In the genomic region with DNA sequence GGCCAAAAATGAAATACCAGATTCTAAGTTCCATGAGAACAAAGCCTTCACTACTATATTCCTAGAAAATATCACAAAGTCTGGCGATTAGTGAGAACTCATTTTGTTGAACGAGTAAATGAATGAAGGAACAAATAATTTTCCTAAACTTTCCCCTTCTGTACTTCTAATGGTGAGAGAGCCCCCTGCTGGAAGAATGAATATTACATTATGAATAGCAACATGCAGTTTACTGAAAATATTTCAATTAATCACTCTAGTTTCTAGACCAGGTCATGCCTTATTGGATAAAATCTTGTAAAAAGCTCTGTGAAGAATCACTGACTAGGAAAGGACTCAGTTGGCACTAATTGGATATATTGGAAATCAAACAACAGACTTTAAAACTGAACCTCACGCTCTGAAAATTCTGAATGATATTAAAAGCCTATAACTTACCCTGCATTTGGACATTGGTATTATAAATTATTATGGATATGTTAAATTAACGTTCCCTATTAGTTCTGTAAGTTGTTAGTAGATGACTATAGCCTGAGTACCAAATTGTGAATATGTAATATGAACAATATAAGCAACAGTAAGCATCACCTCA, we compare ENCODE assay signal across 8 cellular contexts. TPM values are rescaled to one million over a fixed set of nuclear protein-coding genes. Genes with fewer than 3 reads are reported as not detected.
DNase-seq lines count a peak whose midpoint lies in the region; ATAC-seq and TF ChIP-seq lines count a peak whose summit lies in the region.

No MANE protein-coding gene starts in this region.

- H3K4me3 Mint-ChIP-seq in activated naive CD4-positive, alpha-beta T cell treated with anti-CD3 and anti-CD28 coated beads for 36 hours = no peak overlapping the region

- H3K36me3 Mint-ChIP-seq in activated naive CD4-positive, alpha-beta T cell treated with anti-CD3 and anti-CD28 coated beads for 36 hours (ENCODE audit: low read depth) = no peaks in the 10 kb centered on the region

- no peak for ATAC-seq in RWPE2 (ENCODE audit: low read depth)
- no peak for ATAC-seq in GM21737 (IDR thresholded peaks at IDR 0.05; ENCODE audit: unreplicated experiment)
- no peak for ATAC-seq in GM18909 (IDR thresholded peaks at IDR 0.05; ENCODE audit: poor library complexity, unreplicated experiment)

- H4K20me1 ChIP-seq in osteoblast (ENCODE audit: insufficient read depth, low read length) = no peaks in the 10 kb centered on the region

- DNase-seq in G401 (ENCODE audit: low spot score) (peak; percentile 66), M059J (ENCODE audit: low read depth) (peak; percentile 58), RWPE2 (ENCODE audit: low spot score) (no peak), esophagus squamous epithelium (lab: John Stamatoyannopoulos, UW) (no peak), osteoblast (ENCODE audit: insufficient read length, low spot score, missing footprints) (peak; percentile 10)
- DNase-seq in activated naive CD4-positive, alpha-beta T cell treated with anti-CD3 and anti-CD28 coated beads for 36 hours = no peak

- CTCF ChIA-PET in activated naive CD4-positive, alpha-beta T cell treated with anti-CD3 and anti-CD28 coated beads for 36 hours (lab: Charles Lee) = interaction anchor here (0.6 to 5.8 kb wide), 16 partner anchors 10 to 567 kb away, joined by 3 to 40 read pairs (median 4); no protein-coding TSS in a partner anchor

- in situ Hi-C loops in G401 (cut with HindIII; ENCODE audit: low sequenced_read_pairs) = no loop called here

- no peaks in the 10 kb centered on the region for H3K79me2 ChIP-seq in osteoblast (ENCODE audit: insufficient read depth, low read length)

- H3K27ac Mint-ChIP-seq in activated naive CD4-positive, alpha-beta T cell treated with anti-CD3 and anti-CD28 coated beads for 36 hours = no peak overlapping the region

- H3K9me3 ChIP-seq in RWPE2 (ENCODE audit: severe bottlenecking) (no peaks in the 10 kb centered on the region), esophagus squamous epithelium (no peaks in the 10 kb centered on the region), osteoblast (ENCODE audit: low read depth, low read length) (no peaks in the 10 kb centered on the region)

- peaks cover 4% of the 10 kb centered on the region for H3K4me1 Mint-ChIP-seq in activated naive CD4-positive, alpha-beta T cell treated with anti-CD3 and anti-CD28 coated beads for 36 hours (ENCODE audit: low read depth)

- 21 to 24% methylated on average over 4 of the region's 4 CpGs for WGBS in esophagus squamous epithelium, 2 donors

- intact Hi-C loops in esophagus squamous epithelium (cut with DNase I) = loop anchor here (5.0 to 10.0 kb wide), 2 partner anchors 207 to 335 kb away; no protein-coding TSS in a partner anchor
- intact Hi-C loops in activated naive CD4-positive, alpha-beta T cell treated with anti-CD3 and anti-CD28 coated beads for 36 hours (cut with micrococcal nuclease) = loop anchor here (1.0 to 2.0 kb wide), 5 partner anchors 208 to 728 kb away; a partner anchor contains a TSS

- TF ChIP-seq POLR2A in esophagus squamous epithelium (IDR thresholded peaks at IDR 0.05) = no peak

- no peaks in the 10 kb centered on the region for H3K9me3 Mint-ChIP-seq in activated naive CD4-positive, alpha-beta T cell treated with anti-CD3 and anti-CD28 coated beads for 36 hours

- no peak overlapping the region for H2AFZ ChIP-seq in osteoblast (ENCODE audit: low read length)

- no peak overlapping the region for H3K4me3 ChIP-seq in RWPE2 (ENCODE audit: severe bottlenecking)
- H3K4me3 ChIP-seq in esophagus squamous epithelium = no peak overlapping the region
- no peak overlapping the region for H3K4me3 ChIP-seq in osteoblast (ENCODE audit: insufficient read depth, low read length)

- TF ChIP-seq CTCF in RWPE2 (IDR thresholded peaks at IDR 0.05; ENCODE audit: poor library complexity, severe bottlenecking) (peak; percentile 87), esophagus squamous epithelium (IDR thresholded peaks at IDR 0.05) (peak; percentile 74 to 84 (median 76)), osteoblast (IDR thresholded peaks at IDR 0.05; ENCODE audit: extremely low read depth, low read depth, low read length) (peak; percentile 70)

- H3K4me1 ChIP-seq in RWPE2 (ENCODE audit: insufficient read depth, poor library complexity, severe bottlenecking) (peaks cover 8% of the 10 kb centered on the region), esophagus squamous epithelium (peaks cover 0 to 4% (median 0%) of the 10 kb centered on the region in 3 donors), osteoblast (ENCODE audit: insufficient read depth, low read length) (no peaks in the 10 kb centered on the region)

- H3K27me3 Mint-ChIP-seq in activated naive CD4-positive, alpha-beta T cell treated with anti-CD3 and anti-CD28 coated beads for 36 hours (ENCODE audit: low read depth) = peaks cover 10% of the 10 kb centered on the region

- H3K27me3 ChIP-seq in RWPE2 (ENCODE audit: insufficient read depth, poor library complexity, severe bottlenecking) = no peaks in the 10 kb centered on the region
- peaks cover 0 to 3% (median 0%) of the 10 kb centered on the region in 4 donors for H3K27me3 ChIP-seq in esophagus squamous epithelium
- H3K27me3 ChIP-seq in osteoblast (ENCODE audit: insufficient read depth, low read length) = peaks cover 8% of the 10 kb centered on the region

- H3K4me2 ChIP-seq in osteoblast (ENCODE audit: insufficient read depth, low read length) = peak overlapping the region; percentile 20

- H3K36me3 ChIP-seq in RWPE2 (ENCODE audit: low read depth) = no peaks in the 10 kb centered on the region
- H3K36me3 ChIP-seq in esophagus squamous epithelium = no peaks in the 10 kb centered on the region
- H3K36me3 ChIP-seq in osteoblast (ENCODE audit: insufficient read depth, low read length) = no peaks in the 10 kb centered on the region

- H3K27ac ChIP-seq in RWPE2 (ENCODE audit: poor library complexity, severe bottlenecking) = no peak overlapping the region
- no peak overlapping the region for H3K27ac ChIP-seq in esophagus squamous epithelium
- no peak overlapping the region for H3K27ac ChIP-seq in osteoblast (ENCODE audit: low read depth, low read length)

RNA-seq across cellular contexts. Expression of a gene that starts 32.4 kb away (rescaled TPM):
- 80.6 and 115 TPM in 2 replicates for total RNA-seq in G401 (2014; rRNA removed; shearing (Covaris generic))
- total RNA-seq in M059J (2014; rRNA removed; shearing (Covaris generic)) = 154 and 217 TPM in 2 replicates
- 100 to 1,000 TPM; 100 to 182 (median 145) TPM for total RNA-seq in esophagus squamous epithelium
- total RNA-seq in osteoblast = 117 and 127 TPM in 2 replicates
- 100 to 1,000 TPM; 106 to 108 TPM for total RNA-seq in activated naive CD4-positive, alpha-beta T cell treated with anti-CD3 and anti-CD28 coated beads for 36 hours

Comparison
In these comparisons a context has a peak if more than half of its experiments do, and no peak if none do; other contexts are left out.
1. DNase-seq: peak in G401 (single experiment), M059J (single experiment) and osteoblast (single experiment); none in RWPE2 (single experiment), esophagus squamous epithelium (single experiment) and activated naive CD4-positive, alpha-beta T cell treated with anti-CD3 and anti-CD28 coated beads for 36 hours (single experiment).
2. Peak in every context shown above with its lines, with median percentiles within 50 percentile points of each other: CTCF ChIP-seq.